ENCODE assay signal across 8 cellular contexts in genomic region chr11:82899191-82899820, GRCh38. TPM values are rescaled to one million over a fixed set of nuclear protein-coding genes. Genes with fewer than 3 reads are reported as not detected.
A peak's percentile ranks its signal among the peaks of the same experiment; 100 is the strongest.
DNase-seq lines count a peak whose midpoint lies in the region; ATAC-seq, FAIRE-seq and TF ChIP-seq lines count a peak whose summit lies in the region.

No MANE protein-coding gene starts in this region.

- H3K4me1 Mint-ChIP-seq in activated T-helper 17 cell treated with anti-CD3 and anti-CD28 coated beads, Interleukin-2, amount 50 U/mL, for 72 hours = peaks cover 31% of the 10 kb centered on the region

- DNase-seq in kidney = no peak
- no peak for DNase-seq in transverse colon

- FAIRE-seq in kidney (lab: Jason Lieb, UNC) = no peak

- peak overlapping the region; percentile 92 for H3K27ac Mint-ChIP-seq in activated T-helper 17 cell treated with anti-CD3 and anti-CD28 coated beads, Interleukin-2, amount 50 U/mL, for 72 hours

- H3K4me3 ChIP-seq in kidney (ENCODE audit: low read length in 2 of 2) (peak overlapping the region; percentile 72 to 99), transverse colon (peak overlapping the region in 3 of 4 donors; percentile 65 to 72 (median 67))

- H3K9me3 Mint-ChIP-seq in activated T-helper 17 cell treated with anti-CD3 and anti-CD28 coated beads, Interleukin-2, amount 50 U/mL, for 72 hours = no peaks in the 10 kb centered on the region

- H3K27me3 Mint-ChIP-seq in activated T-helper 17 cell treated with anti-CD3 and anti-CD28 coated beads, Interleukin-2, amount 50 U/mL, for 72 hours = no peaks in the 10 kb centered on the region

- peaks cover 11% of the 10 kb centered on the region for H3K36me3 Mint-ChIP-seq in activated T-helper 17 cell treated with anti-CD3 and anti-CD28 coated beads, Interleukin-2, amount 50 U/mL, for 72 hours (ENCODE audit: low read depth)

- H3K4me1 ChIP-seq in kidney (ENCODE audit: control insufficient read depth in 1 of 2, insufficient read depth in 1 of 2, low read depth in 1 of 2, low read length in 2 of 2) (peaks cover 5 to 11% of the 10 kb centered on the region in 2 donors), transverse colon (peaks cover 7 to 50% (median 25%) of the 10 kb centered on the region in 4 donors)

- in situ Hi-C loops in transverse colon (cut with MboI; ENCODE audit: low pct_ligation_motif_present in 1 of 4, low pct_unique_long_range_greater_than_20kb in 1 of 4, low sequenced_read_pairs in 3 of 4) = no loop called here

- no peak for TF ChIP-seq EP300 in transverse colon (IDR thresholded peaks at IDR 0.05; ENCODE audit: low read depth)

- ATAC-seq in HG03432 (IDR thresholded peaks at IDR 0.05; ENCODE audit: unreplicated experiment) (peak; percentile 18), GM18858 (IDR thresholded peaks at IDR 0.05; ENCODE audit: unreplicated experiment) (no peak), HG03439 (IDR thresholded peaks at IDR 0.05; ENCODE audit: unreplicated experiment) (no peak), HG03095 (IDR thresholded peaks at IDR 0.05; ENCODE audit: unreplicated experiment) (no peak)
- ATAC-seq in activated T-helper 17 cell treated with anti-CD3 and anti-CD28 coated beads, Interleukin-2, amount 50 U/mL, for 72 hours (replicated peaks) = no peak

- no peaks in the 10 kb centered on the region for H3K27me3 ChIP-seq in transverse colon

- H3K36me3 ChIP-seq in kidney (ENCODE audit: control insufficient read depth in 1 of 2, insufficient read depth in 2 of 2, low read length in 2 of 2) = no peaks in the 10 kb centered on the region
- no peaks in the 10 kb centered on the region for H3K36me3 ChIP-seq in transverse colon

- no peak for TF ChIP-seq CTCF in C4-2B (conservative IDR thresholded peaks at IDR 0.05)
- no peak for TF ChIP-seq CTCF in kidney (IDR thresholded peaks at IDR 0.05; ENCODE audit: borderline replicate concordance, extremely low read depth, insufficient read depth)
- no peak for TF ChIP-seq CTCF in transverse colon (IDR thresholded peaks at IDR 0.05)

- peak overlapping the region; percentile 93 to 96 for H3K9ac ChIP-seq in kidney (ENCODE audit: low read length in 2 of 2)

- TF ChIP-seq POLR2A in transverse colon (IDR thresholded peaks at IDR 0.05) = no peak

- H3K27ac ChIP-seq in C4-2B (peak overlapping the region; percentile 74; the same call in 1 of the 2 replicates), kidney (ENCODE audit: low read depth in 2 of 2, low read length in 2 of 2) (peak overlapping the region in 1 of 2 donors; percentile 98), transverse colon (peak overlapping the region; percentile 94 to 96 (median 96))

- H3K9me3 ChIP-seq in kidney (ENCODE audit: control insufficient read depth in 1 of 2, low read length in 2 of 2) (no peaks in the 10 kb centered on the region), transverse colon (no peaks in the 10 kb centered on the region)

- intact Hi-C loops in kidney (cut with DNase I) = no loop called here
- intact Hi-C loops in transverse colon (cut with DNase I; ENCODE audit: low total_unique reads) = no loop called here

- 27 to 40% methylated on average over 2 to 3 of the region's 3 CpGs for WGBS in transverse colon (ENCODE audit: low coverage in 1 of 2), 2 donors

- H3K4me3 Mint-ChIP-seq in activated T-helper 17 cell treated with anti-CD3 and anti-CD28 coated beads, Interleukin-2, amount 50 U/mL, for 72 hours = peak overlapping the region; percentile 92

RNA-seq across cellular contexts. Expression of gene PRCP, which starts 0.9 kb away (rescaled TPM):
- total RNA-seq in activated T-helper 17 cell treated with anti-CD3 and anti-CD28 coated beads, Interleukin-2, amount 50 U/mL, for 72 hours = 10 to 100 TPM; 20.9 to 26.9 TPM
- 115 TPM for total RNA-seq in kidney
- polyA plus RNA-seq in kidney (ENCODE audit: insufficient read depth, low read depth, low replicate concordance) = 202 TPM
- total RNA-seq in transverse colon = 10 to 100 TPM; 20.9 to 34.8 (median 29.9) TPM

RNA-seq across cellular contexts. Expression of gene DDIAS, which starts 2.2 kb away (rescaled TPM):
- total RNA-seq in activated T-helper 17 cell treated with anti-CD3 and anti-CD28 coated beads, Interleukin-2, amount 50 U/mL, for 72 hours = 10 to 100 TPM in 1 of 2 donors, 1 to 10 TPM in 1; 6.1 to 17.3 TPM
- total RNA-seq in kidney = 1.4 TPM
- 0.19 TPM for polyA plus RNA-seq in kidney (ENCODE audit: insufficient read depth, low read depth, low replicate concordance)
- total RNA-seq in transverse colon = 1 to 10 TPM in 1 of 4 donors, under 1 TPM in 1, not detected in 2; 0.95 to 1.1 TPM
